In genomic region chr18:44758821-44759624, GRCh38 we compare ENCODE assay signal across 8 cellular contexts.
DNase-seq lines count a peak whose midpoint lies in the region; ATAC-seq and TF ChIP-seq lines count a peak whose summit lies in the region.

No MANE protein-coding gene starts in this region.

- WGBS in adrenal gland, 4 donors = 65 to 72% (median 68%) methylated on average over 13 of the region's 13 CpGs

- H3K4me1 ChIP-seq in muscle layer of duodenum (ENCODE audit: control insufficient read depth in 1 of 2, insufficient read depth in 2 of 2, low read length in 2 of 2) (peaks cover 9 to 18% of the 10 kb centered on the region in 2 donors), adrenal gland (replicated peaks in 1 of 2) (peaks cover 0 to 3% of the 10 kb centered on the region in 2 donors)

- H3K4me3 ChIP-seq in muscle layer of duodenum (ENCODE audit: low read depth in 1 of 2, low read length in 2 of 2) (peak overlapping the region in 1 of 2 donors; percentile 2), adrenal gland (peak overlapping the region in 1 of 4 donors; percentile 20)

- no peaks in the 10 kb centered on the region for H3K27me3 ChIP-seq in muscle layer of duodenum (ENCODE audit: low read depth, low read length)
- H3K27me3 ChIP-seq in adrenal gland = no peaks in the 10 kb centered on the region

- no peak for TF ChIP-seq CTCF in adrenal gland (IDR thresholded peaks at IDR 0.05)

- ATAC-seq in GM18867 (IDR thresholded peaks at IDR 0.05; ENCODE audit: unreplicated experiment) (peak; percentile 96), HG02884 (IDR thresholded peaks at IDR 0.05; ENCODE audit: unreplicated experiment) (peak; percentile 90)

- peak; percentile 31 for DNase-seq in SKM-1 (lab: John Stamatoyannopoulos, UW; ENCODE audit: unreplicated experiment)
- no peak for DNase-seq in adrenal gland
- no peak for DNase-seq in NCI-H2029 treated with DMSO at 0.1 percent for 48 hours (lab: John Stamatoyannopoulos, UW)
- no peak for DNase-seq in amygdala (lab: John Stamatoyannopoulos, UW)
- DNase-seq in NCI-H187 (lab: John Stamatoyannopoulos, UW) = no peak

- H3K36me3 ChIP-seq in muscle layer of duodenum (ENCODE audit: control insufficient read depth in 1 of 2, insufficient read depth in 2 of 2, low read length in 2 of 2) (no peaks in the 10 kb centered on the region), adrenal gland (replicated peaks in 1 of 2) (no peaks in the 10 kb centered on the region)

- H3K27ac ChIP-seq in muscle layer of duodenum (ENCODE audit: low read length) = peak overlapping the region; percentile 24
- H3K27ac ChIP-seq in adrenal gland = no peak overlapping the region

- TF ChIP-seq POLR2A in adrenal gland (IDR thresholded peaks at IDR 0.05) = no peak

- intact Hi-C loops in adrenal gland (cut with DNase I) = no loop called here

- no peaks in the 10 kb centered on the region for H3K9me3 ChIP-seq in muscle layer of duodenum (ENCODE audit: control insufficient read depth in 1 of 2, low read length in 2 of 2)
- no peaks in the 10 kb centered on the region for H3K9me3 ChIP-seq in adrenal gland (replicated peaks in 1 of 3)
